Comparison of ENCODE assay signal across 4 cellular contexts in the genomic region with DNA sequence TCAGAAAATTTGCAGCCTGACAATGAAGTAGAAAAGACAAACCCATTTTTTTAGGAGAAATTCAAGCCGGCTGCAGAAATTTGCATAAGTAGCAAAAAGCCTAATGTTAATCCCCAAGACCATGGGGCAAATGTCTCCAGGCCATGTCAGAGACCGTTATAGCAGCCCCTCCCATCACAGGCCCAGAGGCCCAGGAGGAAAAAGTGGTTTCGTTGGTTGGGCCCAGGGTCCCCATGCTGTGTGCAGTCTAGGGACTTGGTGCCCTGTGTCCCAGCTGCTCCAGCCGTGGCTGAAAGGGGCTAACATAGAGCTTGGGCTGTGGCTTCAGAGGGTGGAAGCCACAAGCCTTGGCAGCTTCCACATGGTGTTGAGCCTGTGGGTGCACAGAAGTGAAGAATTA.
TF ChIP-seq lines count a peak whose summit lies in the region.

No MANE protein-coding gene starts in this region.

TF ChIP-seq in A549, 52 proteins besides CTCF, POLR2A, EP300 and RAD21:
- TF ChIP-seq ZFP36 (IDR thresholded peaks at IDR 0.05; ENCODE audit: borderline replicate concordance, partially characterized antibody): peak; percentile 38
TF ChIP-seq in A549: peak in this region for 1; not testable (repeated sequence) for 51.

TF ChIP-seq in HEK293, 187 proteins besides CTCF, POLR2A, EP300 and RAD21:
- peak; percentile 84 for TF ChIP-seq ZNF585B (tag by site-specific recombination; IDR thresholded peaks at IDR 0.05)
TF ChIP-seq in HEK293: peak in this region for 1; not testable (repeated sequence) for 186.

TF ChIP-seq in K562, 482 proteins besides CTCF, POLR2A, EP300 and RAD21:
- TF ChIP-seq ZFP36 (IDR thresholded peaks at IDR 0.05; ENCODE audit: low read depth, low read length, partially characterized antibody): peak; percentile 69
TF ChIP-seq in K562: peak in this region for 1; not testable (repeated sequence) for 481.

TF ChIP-seq in HepG2, 621 proteins besides CTCF, POLR2A, EP300 and RAD21:
- TF ChIP-seq SALL1 (CRISPR knock-in tag; IDR thresholded peaks at IDR 0.05): 0 out of 2 replicates have a peak, but pooled peaks have one; percentile 3
